Comparison of ENCODE assay signal across 8 cellular contexts in the genomic region with DNA sequence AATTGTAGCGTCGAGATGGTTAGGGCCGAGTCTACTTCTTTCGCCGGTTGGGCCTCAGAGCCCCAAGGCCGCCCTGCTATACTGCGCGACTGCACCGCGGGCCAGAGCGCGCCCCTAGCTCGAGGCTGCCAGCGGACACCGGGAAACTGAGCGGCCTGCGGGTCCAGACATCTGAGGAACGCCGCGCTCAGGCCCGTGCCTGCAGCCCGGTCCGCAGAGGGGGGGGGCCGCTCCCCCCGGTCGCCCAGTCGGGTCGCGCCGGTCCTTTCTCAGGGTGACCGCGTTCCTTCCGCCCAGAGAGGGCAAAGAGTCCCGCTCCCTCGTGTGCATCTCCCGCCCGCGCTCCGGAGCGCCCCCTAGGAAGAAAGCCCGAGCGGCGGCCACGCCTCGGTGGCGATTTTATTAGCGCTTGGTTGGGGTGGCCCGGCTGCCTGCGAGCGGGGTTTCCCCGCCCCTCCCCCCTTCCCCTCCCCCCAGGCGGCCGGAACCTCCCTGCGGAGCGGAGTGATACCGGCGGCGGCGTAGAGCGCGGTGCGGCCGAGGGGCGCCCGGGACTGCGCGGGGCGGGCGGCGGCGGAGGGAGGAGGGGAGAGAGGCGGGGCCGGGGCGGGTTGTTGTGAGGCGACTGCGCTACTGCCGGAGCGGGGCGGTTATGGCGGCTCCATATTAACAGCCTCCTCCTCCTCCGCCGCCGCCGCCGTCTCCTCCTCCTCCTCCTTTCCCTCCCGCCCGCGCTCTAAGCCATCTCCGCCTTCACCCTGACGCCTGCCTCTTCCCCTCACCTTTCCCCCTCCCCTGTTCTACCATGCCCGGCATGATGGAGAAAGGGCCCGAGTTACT. TPM values are rescaled to one million over a fixed set of nuclear protein-coding genes. Genes with fewer than 3 reads are reported as not detected.
DNase-seq lines count a peak whose midpoint lies in the region; ATAC-seq and TF ChIP-seq lines count a peak whose summit lies in the region.

A gene (plus strand): TSS at position 611 of the 840 bp plus-strand sequence. CDS start 195 bp downstream, at position 806.

- TF ChIP-seq CTCF in BE2C (IDR thresholded peaks at IDR 0.05; ENCODE audit: low read depth, low read length): peak; percentile 65
- peak; percentile 66 for TF ChIP-seq CTCF in choroid plexus epithelial cell (conservative IDR thresholded peaks at IDR 0.05; ENCODE audit: low read depth, low read length)

- peak within 1 kb of the TSS; percentile 96 for H3K27ac Mint-ChIP-seq in activated CD4-positive, alpha-beta T cell treated with anti-CD3 and anti-CD28 coated beads for 36 hours

- no peaks in the 10 kb centered on the region for H3K27me3 Mint-ChIP-seq in activated CD4-positive, alpha-beta T cell treated with anti-CD3 and anti-CD28 coated beads for 36 hours

- H3K9me3 ChIP-seq in BE2C: no peaks in the 10 kb centered on the region

- H3K9me3 Mint-ChIP-seq in activated CD4-positive, alpha-beta T cell treated with anti-CD3 and anti-CD28 coated beads for 36 hours (ENCODE audit: low read depth): no peaks in the 10 kb centered on the region

- peaks cover 4% of the 10 kb centered on the region; the same call in 1 of the 2 replicates for H3K36me3 ChIP-seq in BE2C

- POLR2A ChIA-PET in activated CD4-positive, alpha-beta T cell treated with anti-CD3 and anti-CD28 coated beads for 36 hours (lab: Charles Lee): interaction anchor here (1.6 kb wide), 1 partner anchor 885 kb away, joined by 4 read pairs; no protein-coding TSS in a partner anchor

- H3K4me3 ChIP-seq in BE2C (ENCODE audit: low read depth, low read length) (peak within 1 kb of the TSS; percentile 93), choroid plexus epithelial cell (ENCODE audit: low read depth, low read length) (peak within 1 kb of the TSS; percentile 92)

- DNase-seq in BE2C (peak; percentile 94), NCI-H510A treated with DMSO at 0.1 percent for 48 hours (lab: John Stamatoyannopoulos, UW) (peak; percentile 93), choroid plexus epithelial cell (ENCODE audit: low read depth) (peak; percentile 94)
- peak; percentile 97 for DNase-seq in activated CD4-positive, alpha-beta T cell treated with anti-CD3 and anti-CD28 coated beads for 36 hours
- DNase-seq in stimulated activated CD4-positive, alpha-beta T cell treated with anti-CD3 and anti-CD28 coated beads, Interleukin-1b, Interleukin-23, amount 100 ng/mL, for 4 hours (ENCODE audit: low read depth in 2 of 2): peak; percentile 92 to 93

- H3K27me3 ChIP-seq in BE2C: no peaks in the 10 kb centered on the region
- no peaks in the 10 kb centered on the region for H3K27me3 ChIP-seq in layer of hippocampus (ENCODE audit: control insufficient read depth, insufficient read depth, low read length)

- H3K36me3 Mint-ChIP-seq in activated CD4-positive, alpha-beta T cell treated with anti-CD3 and anti-CD28 coated beads for 36 hours (ENCODE audit: low read depth): peaks cover 11% of the 10 kb centered on the region

- peak within 1 kb of the TSS; percentile 90 for H3K4me3 Mint-ChIP-seq in activated CD4-positive, alpha-beta T cell treated with anti-CD3 and anti-CD28 coated beads for 36 hours

- ATAC-seq in HG03432 (IDR thresholded peaks at IDR 0.05; ENCODE audit: unreplicated experiment): peak; percentile 75
- ATAC-seq in activated CD4-positive, alpha-beta T cell treated with anti-CD3 and anti-CD28 coated beads for 36 hours: peak; percentile 83

- CTCF ChIA-PET in activated CD4-positive, alpha-beta T cell treated with anti-CD3 and anti-CD28 coated beads for 36 hours (lab: Charles Lee): interaction anchor here (0.6 to 1.5 kb wide), 6 partner anchors 8 to 124 kb away, joined by 3 read pairs; no protein-coding TSS in a partner anchor

- intact Hi-C loops in activated CD4-positive, alpha-beta T cell treated with anti-CD3 and anti-CD28 coated beads for 36 hours (cut with DNase I, micrococcal nuclease): loop anchor here (1.0 to 10.0 kb wide), 16 partner anchors 22 to 1474 kb away; a partner anchor contains a TSS

- H3K4me1 Mint-ChIP-seq in activated CD4-positive, alpha-beta T cell treated with anti-CD3 and anti-CD28 coated beads for 36 hours: peaks cover 13% of the 10 kb centered on the region

- H3K27ac ChIP-seq in layer of hippocampus (ENCODE audit: low read depth, low read length): peak within 1 kb of the TSS; percentile 98

- no peaks in the 10 kb centered on the region; the same call in 1 of the 2 replicates for H3K4me1 ChIP-seq in BE2C

- TF ChIP-seq POLR2A in GM19193 (IDR thresholded peaks at IDR 0.05; ENCODE audit: extremely low read depth, insufficient read depth, insufficient read length): peak; percentile 66

RNA-seq across cellular contexts. Expression of the gene that starts here (rescaled TPM):
- 58.7 TPM for polyA plus RNA-seq in BE2C (2012; ENCODE audit: insufficient read depth, insufficient read length, low read depth)
- 10 to 100 TPM; 31.0 to 33.4 TPM for total RNA-seq in activated CD4-positive, alpha-beta T cell treated with anti-CD3 and anti-CD28 coated beads for 36 hours

Comparison
In these comparisons a context has a peak if more than half of its experiments do, and no peak if none do; other contexts are left out.
1. Peak in every context shown above with its lines: DNase-seq, ATAC-seq, H3K4me3 ChIP-seq and H3K27ac ChIP-seq.